Comparison of ENCODE assay signal across 20 cellular contexts in the genomic region with DNA sequence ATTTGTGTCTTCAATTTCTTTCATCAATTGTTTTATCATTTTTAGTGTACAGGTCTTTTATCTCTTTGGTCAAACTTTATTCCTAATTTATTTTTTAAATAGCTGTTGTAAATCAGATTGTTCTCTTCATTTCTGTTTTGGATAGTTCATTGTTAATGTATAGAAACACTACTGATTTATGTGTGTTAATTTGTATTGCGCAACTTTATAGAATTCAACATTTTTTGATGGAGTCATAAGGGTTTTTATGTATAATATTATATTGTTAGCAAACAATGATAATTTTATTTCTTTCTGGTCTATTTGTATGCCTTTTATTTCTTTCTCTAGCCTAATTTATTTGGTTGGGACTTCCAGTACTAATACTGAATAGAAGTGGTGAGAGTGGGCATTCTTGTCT.
"Had no signal": no experiment of that assay in that cellular context is flagged by ENCODE, and none has a peak within 500 bp of the region (broad histone marks: within the 10 kb centered on the region; RNA-seq: fewer than 3 reads in every experiment).

No MANE protein-coding gene starts in this region.

- H3K9me3 ChIP-seq: SJSA1 had no signal

- H3K4me2 ChIP-seq: KMS-11 had no signal

- H3K27me3 ChIP-seq: SJSA1 had no signal

- H3K27ac ChIP-seq: KMS-11, SJSA1, SK-N-MC had no signal

- H3K4me1 ChIP-seq: SJSA1 had no signal

- H3K9ac ChIP-seq: KMS-11 had no signal

- H3K36me3 ChIP-seq: SJSA1 had no signal

- ATAC-seq: Panc1 had no signal

- H3K4me3 ChIP-seq: SJSA1, SK-N-MC had no signal

- DNase-seq: Kasumi-1, MM.1S, NCI-H1092 treated with DMSO at 0.1 percent for 48 hours, NCI-H1436, NCI-H187, NCI-H2029, NCI-H2081 treated with DMSO at 0.1 percent for 48 hours, NCI-H2171, NCI-H226, NCI-H446, NCI-H510A, NCI-H524 treated with DMSO at 0.1 percent for 48 hours, NCI-H69, NCI-H774, Right ventricle myocardium superior, SIG-M5 had no signal
